1 cellular context compared by ENCODE assay signal in the genomic region with DNA sequence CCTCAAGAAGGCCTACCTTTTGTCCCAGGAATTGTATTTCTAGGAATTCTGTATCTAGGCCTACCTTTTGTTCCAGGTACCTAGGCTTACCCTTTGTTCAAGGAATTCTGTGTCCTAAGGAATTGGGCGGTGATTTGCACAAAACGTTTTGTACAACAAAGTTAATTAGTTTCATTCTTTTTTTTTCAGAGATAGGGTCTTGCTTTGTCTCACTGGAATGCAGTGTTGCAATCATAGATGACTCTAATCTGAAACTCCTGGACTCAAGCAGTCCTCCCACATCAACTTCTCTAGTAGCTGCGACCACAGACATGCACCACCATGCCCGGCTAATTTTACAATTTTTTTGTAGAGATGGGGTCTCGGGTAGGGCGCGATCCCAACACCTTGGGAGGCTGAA.
A peak's percentile ranks its signal among the peaks of the same experiment; 100 is the strongest.
TF ChIP-seq lines count a peak whose summit lies in the region.

No MANE protein-coding gene starts in this region.

TF ChIP-seq in IMR-90, 13 proteins besides CTCF, POLR2A, EP300 and RAD21:
- TF ChIP-seq MXI1 (IDR thresholded peaks at IDR 0.05; ENCODE audit: borderline replicate concordance, low read depth, low read length): no peak
- peak; percentile 93 for TF ChIP-seq CEBPB (IDR thresholded peaks at IDR 0.05; ENCODE audit: low read depth, low read length)
- no peak for TF ChIP-seq FOS (IDR thresholded peaks at IDR 0.05; ENCODE audit: low read depth, low read length)
- TF ChIP-seq CHD1 (IDR thresholded peaks at IDR 0.05; ENCODE audit: low read depth, low read length): no peak
